Comparison of ENCODE assay signal across 10 cellular contexts in genomic region chr10:102718220-102718619, GRCh38. TPM values are rescaled to one million over a fixed set of nuclear protein-coding genes. Genes with fewer than 3 reads are reported as not detected.
DNase-seq lines count a peak whose midpoint lies in the region; ATAC-seq, FAIRE-seq and TF ChIP-seq lines count a peak whose summit lies in the region.
"Had no signal": no experiment of that assay in that cellular context is flagged by ENCODE, and none has a peak within 500 bp of the region (broad histone marks: within the 10 kb centered on the region; RNA-seq: fewer than 3 reads in every experiment).

No MANE protein-coding gene starts in this region.

- H3K27me3 Mint-ChIP-seq in activated T-cell treated with anti-CD3 and anti-CD28 coated beads, Interleukin-2, amount 50 U/mL, for 72 hours (ENCODE audit: low read depth): no peaks in the 10 kb centered on the region
- no peaks in the 10 kb centered on the region for H3K27me3 Mint-ChIP-seq in astrocyte (ENCODE audit: low read depth, unreplicated experiment)

- peaks cover 63% of the 10 kb centered on the region for H3K4me1 Mint-ChIP-seq in activated T-cell treated with anti-CD3 and anti-CD28 coated beads, Interleukin-2, amount 50 U/mL, for 72 hours (ENCODE audit: low read depth)
- peaks cover 34% of the 10 kb centered on the region for H3K4me1 Mint-ChIP-seq in astrocyte (ENCODE audit: low read depth, unreplicated experiment)

- H3K27ac Mint-ChIP-seq in activated T-cell treated with anti-CD3 and anti-CD28 coated beads, Interleukin-2, amount 50 U/mL, for 72 hours: no peak overlapping the region
- peak overlapping the region; percentile 38 for H3K27ac Mint-ChIP-seq in astrocyte (ENCODE audit: unreplicated experiment)

- no peak for FAIRE-seq in astrocyte (lab: Jason Lieb, UNC)

- H3K36me3 Mint-ChIP-seq in activated T-cell treated with anti-CD3 and anti-CD28 coated beads, Interleukin-2, amount 50 U/mL, for 72 hours (ENCODE audit: insufficient read depth in 2 of 2): peaks cover 3% of the 10 kb centered on the region in 2 donors
- no peaks in the 10 kb centered on the region for H3K36me3 Mint-ChIP-seq in astrocyte (ENCODE audit: low read depth, unreplicated experiment)

- H3K36me3 ChIP-seq in astrocyte (ENCODE audit: insufficient read depth, low read length) (no peaks in the 10 kb centered on the region), thyroid gland (no peaks in the 10 kb centered on the region)

- peak overlapping the region; percentile 29 to 35 for H3K4me3 Mint-ChIP-seq in activated T-cell treated with anti-CD3 and anti-CD28 coated beads, Interleukin-2, amount 50 U/mL, for 72 hours
- peak overlapping the region; percentile 22 for H3K4me3 Mint-ChIP-seq in astrocyte (ENCODE audit: unreplicated experiment)

- H2AFZ ChIP-seq in astrocyte (ENCODE audit: low read depth, low read length): no peak overlapping the region

- TF ChIP-seq CTCF in astrocyte (IDR thresholded peaks at IDR 0.05; ENCODE audit: insufficient read depth, low read depth, low read length) (no peak), thyroid gland (IDR thresholded peaks at IDR 0.05) (no peak)

- TF ChIP-seq POLR2A in thyroid gland (IDR thresholded peaks at IDR 0.05): no peak

- intact Hi-C loops in thyroid gland (cut with DNase I): no loop called here

- H3K27me3 ChIP-seq in astrocyte (ENCODE audit: insufficient read depth, low read length) (no peaks in the 10 kb centered on the region), thyroid gland (no peaks in the 10 kb centered on the region)

- peaks cover 28% of the 10 kb centered on the region for H3K79me2 ChIP-seq in astrocyte (ENCODE audit: insufficient read depth, low read length)

- no peaks in the 10 kb centered on the region for H4K20me1 ChIP-seq in astrocyte (ENCODE audit: insufficient read depth, low read length)

- WGBS in thyroid gland, 2 donors: 39 to 58% methylated on average over 3 of the region's 3 CpGs

- no peak for ATAC-seq in activated T-cell treated with anti-CD3 and anti-CD28 coated beads, Interleukin-2, amount 50 U/mL, for 72 hours (replicated peaks in 1 of 2)
- no peak for ATAC-seq in GM21619 (IDR thresholded peaks at IDR 0.05; ENCODE audit: unreplicated experiment)

- H3K4me1 ChIP-seq in astrocyte (ENCODE audit: insufficient read depth, low read length) (peaks cover 12% of the 10 kb centered on the region), thyroid gland (peaks cover 22 to 26% of the 10 kb centered on the region in 2 donors)

- H3K27ac ChIP-seq in astrocyte (ENCODE audit: low read depth, low read length) (no peak overlapping the region), thyroid gland (peak overlapping the region; percentile 23 to 67 (median 24))

- H3K9me3 Mint-ChIP-seq in activated T-cell treated with anti-CD3 and anti-CD28 coated beads, Interleukin-2, amount 50 U/mL, for 72 hours: no peaks in the 10 kb centered on the region
- H3K9me3 Mint-ChIP-seq in astrocyte (ENCODE audit: unreplicated experiment): no peaks in the 10 kb centered on the region

- H3K4me3 ChIP-seq in astrocyte (ENCODE audit: insufficient read depth, low read depth, low read length) (no peak overlapping the region), thyroid gland (replicated peaks in 1 of 3) (no peak overlapping the region)

- peak overlapping the region; percentile 1 for H3K4me2 ChIP-seq in astrocyte (ENCODE audit: low read length)

- no peaks in the 10 kb centered on the region for H3K9me3 ChIP-seq in astrocyte (ENCODE audit: insufficient read depth, low read depth, low read length)
- no peaks in the 10 kb centered on the region for H3K9me3 ChIP-seq in thyroid gland

- H3K9ac ChIP-seq in astrocyte (ENCODE audit: low read length): no peak overlapping the region

- DNase-seq in activated T-cell treated with anti-CD3 and anti-CD28 coated beads, Interleukin-2, amount 50 U/mL, for 72 hours: no peak
- DNase-seq in activated T-cell treated with anti-CD3 and anti-CD28 coated beads for 4 hours (no peak), astrocyte (ENCODE audit: low read depth) (peak; percentile 60), iris pigment epithelial cell (ENCODE audit: low read depth) (peak; percentile 88), thyroid gland (peak in 1 of 2 donors; percentile 37), GOT3 (lab: John Stamatoyannopoulos, UW) (no peak)
- DNase-seq in stimulated activated CD4-positive, alpha-beta T cell treated with anti-CD3 and anti-CD28 coated beads, Interleukin-15, amount 100 ng/mL, for 24 hours: no peak
- DNase-seq: NCI-H1105, SW 1271 had no signal

RNA-seq across cellular contexts. Expression of gene SFXN2, which starts 3.8 kb away (rescaled TPM):
- total RNA-seq in activated T-cell treated with anti-CD3 and anti-CD28 coated beads, Interleukin-2, amount 50 U/mL, for 72 hours: 10 to 100 TPM in 1 of 2 donors, 1 to 10 TPM in 1; 7.5 to 10.4 TPM
- 8.4 and 9.1 TPM in 2 replicates for total RNA-seq in astrocyte
- total RNA-seq in thyroid gland: 10 to 100 TPM in 3 of 4 donors, 1 to 10 TPM in 1; 5.1 to 38.4 (median 20.9) TPM

RNA-seq across cellular contexts. Expression of gene ARL3, which starts 4.0 kb away (rescaled TPM):
- 1 to 10 TPM; 8.0 to 8.7 TPM for total RNA-seq in activated T-cell treated with anti-CD3 and anti-CD28 coated beads, Interleukin-2, amount 50 U/mL, for 72 hours
- total RNA-seq in astrocyte: 16.6 and 18.2 TPM in 2 replicates
- 10 to 100 TPM in 2 of 4 donors, 1 to 10 TPM in 2; 6.6 to 13.4 (median 10.2) TPM for total RNA-seq in thyroid gland

RNA-seq across cellular contexts. Expression of gene WBP1L, which starts 25.5 kb away (rescaled TPM):
- 10 to 100 TPM; 19.6 to 20.1 TPM for total RNA-seq in activated T-cell treated with anti-CD3 and anti-CD28 coated beads, Interleukin-2, amount 50 U/mL, for 72 hours
- 73.6 and 75.7 TPM in 2 replicates for total RNA-seq in astrocyte
- total RNA-seq in thyroid gland: 100 to 1,000 TPM; 194 to 384 (median 314) TPM

Comparison
In these comparisons a context has a peak if more than half of its experiments do, and no peak if none do; other contexts are left out.
1. DNase-seq: peak in astrocyte (single experiment) and iris pigment epithelial cell (single experiment); none in activated T-cell treated with anti-CD3 and anti-CD28 coated beads, Interleukin-2, amount 50 U/mL, for 72 hours (0 of 2), activated T-cell treated with anti-CD3 and anti-CD28 coated beads for 4 hours (single experiment), stimulated activated CD4-positive, alpha-beta T cell treated with anti-CD3 and anti-CD28 coated beads, Interleukin-15, amount 100 ng/mL, for 24 hours (single experiment) and GOT3 (single experiment).